Comparison of ENCODE assay signal across 14 cellular contexts in the genomic region with DNA sequence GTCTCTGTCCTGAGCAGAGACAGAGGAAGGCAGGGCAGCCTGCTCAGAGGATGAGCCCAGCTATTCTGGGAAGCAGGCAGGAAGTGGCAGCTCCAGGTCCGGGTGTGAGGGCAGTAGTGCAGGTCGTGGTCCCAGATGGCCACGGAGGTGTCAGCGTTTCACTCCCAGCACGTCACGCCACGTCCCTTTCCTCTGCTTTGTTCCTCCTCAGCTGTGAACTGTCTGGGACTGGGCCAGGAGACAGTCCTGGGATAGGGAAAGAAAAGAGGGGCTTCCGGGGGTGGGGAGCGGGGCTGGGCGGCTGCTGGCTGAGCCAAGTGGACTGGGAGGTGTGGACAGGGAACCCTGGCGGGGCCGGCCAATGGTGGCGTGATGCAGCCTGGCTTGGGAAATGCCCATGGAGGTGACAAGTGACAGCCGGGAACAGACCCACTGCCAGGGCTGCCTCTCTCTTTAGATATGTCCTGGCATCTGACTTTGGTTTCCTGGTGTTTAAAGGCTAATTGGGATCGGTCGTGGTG.
DNase-seq lines count a peak whose midpoint lies in the region; TF ChIP-seq lines count a peak whose summit lies in the region.
"Had no signal": no experiment of that assay in that cellular context is flagged by ENCODE, and none has a peak within 500 bp of the region (broad histone marks: within the 10 kb centered on the region; RNA-seq: fewer than 3 reads in every experiment).

No MANE protein-coding gene starts in this region.

- no peaks in the 10 kb centered on the region for H3K9me3 ChIP-seq in tibial artery
- H3K9me3 ChIP-seq in colonic mucosa: no peaks in the 10 kb centered on the region

- peak; percentile 46 for DNase-seq in activated CD8-positive, alpha-beta memory T cell treated with anti-CD3 and anti-CD28 coated beads, Interleukin-2, amount 50 U/mL, for 48 hours
- no peak for DNase-seq in activated CD8-positive, alpha-beta memory T cell treated with anti-CD3 and anti-CD28 coated beads, Interleukin-2, amount 50 U/mL, for 4 hours
- DNase-seq in cerebellar cortex (ENCODE audit: low spot score): peak; percentile 47
- DNase-seq in iPS-NIHi7 (ENCODE audit: extremely low spot score): peak; percentile 7
- peak; percentile 18 to 64 for DNase-seq in tibial artery
- no peak for DNase-seq in colonic mucosa
- no peak for DNase-seq in HuH-7.5 (ENCODE audit: low spot score)
- no peak for DNase-seq in COLO668 (lab: John Stamatoyannopoulos, UW; ENCODE audit: unreplicated experiment)
- DNase-seq: Calu3, erythroblast, GF-D8, MM.1S, NCI-H1930, NCI-H524 treated with DMSO at 0.1 percent for 48 hours had no signal

- H3K4me1 ChIP-seq in tibial artery (no peaks in the 10 kb centered on the region), colonic mucosa (no peaks in the 10 kb centered on the region)

- no peak overlapping the region for H3K9ac ChIP-seq in colonic mucosa (ENCODE audit: low read depth in 2 of 2, low read length in 2 of 2)

- intact Hi-C loops in tibial artery (cut with DNase I; ENCODE audit: low total_unique reads): no loop called here
- intact Hi-C loops in colonic mucosa (cut with DNase I): no loop called here

- no peak for TF ChIP-seq CTCF in tibial artery (IDR thresholded peaks at IDR 0.05)
- TF ChIP-seq CTCF in colonic mucosa (IDR thresholded peaks at IDR 0.05): no peak

- no peak overlapping the region for H3K27ac ChIP-seq in tibial artery
- no peak overlapping the region for H3K27ac ChIP-seq in colonic mucosa

- H3K36me3 ChIP-seq in tibial artery (no peaks in the 10 kb centered on the region), colonic mucosa (no peaks in the 10 kb centered on the region)

- peaks cover 0 to 19% of the 10 kb centered on the region in 2 donors for H3K27me3 ChIP-seq in tibial artery
- no peaks in the 10 kb centered on the region for H3K27me3 ChIP-seq in colonic mucosa

- H3K4me3 ChIP-seq in tibial artery: no peak overlapping the region
- H3K4me3 ChIP-seq in colonic mucosa: no peak overlapping the region

Comparison
In these comparisons a context has a peak if more than half of its experiments do, and no peak if none do; other contexts are left out.
1. DNase-seq: peak in activated CD8-positive, alpha-beta memory T cell treated with anti-CD3 and anti-CD28 coated beads, Interleukin-2, amount 50 U/mL, for 48 hours (single experiment), cerebellar cortex (single experiment), iPS-NIHi7 (single experiment) and tibial artery (2 of 2); none in activated CD8-positive, alpha-beta memory T cell treated with anti-CD3 and anti-CD28 coated beads, Interleukin-2, amount 50 U/mL, for 4 hours (single experiment), colonic mucosa (single experiment), HuH-7.5 (single experiment) and COLO668 (single experiment).